Comparison of ENCODE assay signal across 19 cellular contexts in the genomic region with DNA sequence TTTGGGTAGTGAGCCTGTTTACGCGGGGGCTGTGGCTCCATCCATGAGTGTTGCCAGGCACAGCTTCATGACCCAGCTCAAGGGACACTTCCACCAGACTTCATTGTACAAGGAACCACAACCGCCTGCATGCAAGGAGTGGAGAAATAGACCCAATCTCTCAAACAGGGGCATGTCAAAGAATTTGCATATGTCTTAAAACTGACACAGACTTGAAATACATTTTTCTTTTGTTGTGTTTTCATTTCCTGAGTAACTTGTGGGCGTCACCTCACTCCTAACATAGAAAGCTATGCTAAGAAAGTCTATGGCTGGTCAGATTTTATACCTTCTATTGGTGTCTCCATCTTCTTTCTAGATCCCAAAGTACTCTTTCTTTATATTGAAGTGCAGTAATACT.
"Had no signal": no experiment of that assay in that cellular context is flagged by ENCODE, and none has a peak within 500 bp of the region (broad histone marks: within the 10 kb centered on the region; RNA-seq: fewer than 3 reads in every experiment).

No MANE protein-coding gene starts in this region.

- H3K36me3 ChIP-seq: esophagus squamous epithelium, lower lobe of right lung, prostate gland, sigmoid colon, stomach, thyroid gland had no signal

- DNase-seq: cortex of kidney; effector memory CD8-positive, alpha-beta T cell; erythroblast; esophagus squamous epithelium; foreskin melanocyte; left ventricle myocardium superior; lower lobe of right lung; naive thymus-derived CD8-positive, alpha-beta T cell; nephron progenitor cell; nucleus accumbens; right cardiac atrium; sigmoid colon; stimulated activated CD4-positive, alpha-beta T cell treated with anti-CD3 and anti-CD28 coated beads, Interleukin-2, amount 100 ng/mL, for 24 hours; stimulated activated CD4-positive, alpha-beta T cell treated with anti-CD3 and anti-CD28 coated beads, Interleukin-4, amount 100 ng/mL, for 24 hours; stimulated activated naive CD4-positive, alpha-beta T cell treated with Interleukin-2 at 50 U/mL for 16 hours; stomach; thyroid gland had no signal

- H3K9me3 ChIP-seq: lower lobe of right lung, prostate gland, thyroid gland had no signal

- H3K4me1 ChIP-seq: esophagus squamous epithelium, lower lobe of right lung, prostate gland, sigmoid colon, thyroid gland had no signal

- H3K27ac ChIP-seq: esophagus squamous epithelium, lower lobe of right lung, prostate gland, sigmoid colon, stomach, thyroid gland had no signal

- ATAC-seq: effector memory CD8-positive, alpha-beta T cell; left ventricle myocardium superior; lower lobe of right lung; naive thymus-derived CD8-positive, alpha-beta T cell; right cardiac atrium; stimulated activated effector memory CD8-positive, alpha-beta T cell treated with anti-CD3 and anti-CD28 coated beads, Interleukin-12 subunit alpha, Interleukin-12 subunit beta, amount 100 ng/mL, for 72 hours had no signal

- H3K27me3 ChIP-seq: sigmoid colon, stomach, thyroid gland had no signal

- H3K4me3 ChIP-seq: esophagus squamous epithelium, lower lobe of right lung, prostate gland, sigmoid colon, stomach, thyroid gland had no signal
